1 cellular context compared by ENCODE assay signal in the genomic region with DNA sequence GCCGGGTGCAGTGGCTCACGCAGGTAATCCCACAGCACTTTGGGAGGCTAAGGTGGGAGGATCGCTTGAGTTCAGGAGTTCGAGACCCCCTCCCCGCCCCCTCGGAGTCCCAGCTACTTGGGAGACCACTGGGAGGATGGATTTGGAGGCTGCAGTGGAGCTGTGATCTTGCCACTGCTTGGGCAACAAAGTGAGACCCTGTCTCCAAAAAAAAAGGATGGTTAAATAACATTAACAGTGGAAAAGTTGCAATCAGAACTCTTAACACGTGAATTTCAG.
TF ChIP-seq lines count a peak whose summit lies in the region.

No MANE protein-coding gene starts in this region.

TF ChIP-seq in GM23338, 12 proteins besides CTCF, POLR2A, EP300 and RAD21:
- TF ChIP-seq, protein P1, sequence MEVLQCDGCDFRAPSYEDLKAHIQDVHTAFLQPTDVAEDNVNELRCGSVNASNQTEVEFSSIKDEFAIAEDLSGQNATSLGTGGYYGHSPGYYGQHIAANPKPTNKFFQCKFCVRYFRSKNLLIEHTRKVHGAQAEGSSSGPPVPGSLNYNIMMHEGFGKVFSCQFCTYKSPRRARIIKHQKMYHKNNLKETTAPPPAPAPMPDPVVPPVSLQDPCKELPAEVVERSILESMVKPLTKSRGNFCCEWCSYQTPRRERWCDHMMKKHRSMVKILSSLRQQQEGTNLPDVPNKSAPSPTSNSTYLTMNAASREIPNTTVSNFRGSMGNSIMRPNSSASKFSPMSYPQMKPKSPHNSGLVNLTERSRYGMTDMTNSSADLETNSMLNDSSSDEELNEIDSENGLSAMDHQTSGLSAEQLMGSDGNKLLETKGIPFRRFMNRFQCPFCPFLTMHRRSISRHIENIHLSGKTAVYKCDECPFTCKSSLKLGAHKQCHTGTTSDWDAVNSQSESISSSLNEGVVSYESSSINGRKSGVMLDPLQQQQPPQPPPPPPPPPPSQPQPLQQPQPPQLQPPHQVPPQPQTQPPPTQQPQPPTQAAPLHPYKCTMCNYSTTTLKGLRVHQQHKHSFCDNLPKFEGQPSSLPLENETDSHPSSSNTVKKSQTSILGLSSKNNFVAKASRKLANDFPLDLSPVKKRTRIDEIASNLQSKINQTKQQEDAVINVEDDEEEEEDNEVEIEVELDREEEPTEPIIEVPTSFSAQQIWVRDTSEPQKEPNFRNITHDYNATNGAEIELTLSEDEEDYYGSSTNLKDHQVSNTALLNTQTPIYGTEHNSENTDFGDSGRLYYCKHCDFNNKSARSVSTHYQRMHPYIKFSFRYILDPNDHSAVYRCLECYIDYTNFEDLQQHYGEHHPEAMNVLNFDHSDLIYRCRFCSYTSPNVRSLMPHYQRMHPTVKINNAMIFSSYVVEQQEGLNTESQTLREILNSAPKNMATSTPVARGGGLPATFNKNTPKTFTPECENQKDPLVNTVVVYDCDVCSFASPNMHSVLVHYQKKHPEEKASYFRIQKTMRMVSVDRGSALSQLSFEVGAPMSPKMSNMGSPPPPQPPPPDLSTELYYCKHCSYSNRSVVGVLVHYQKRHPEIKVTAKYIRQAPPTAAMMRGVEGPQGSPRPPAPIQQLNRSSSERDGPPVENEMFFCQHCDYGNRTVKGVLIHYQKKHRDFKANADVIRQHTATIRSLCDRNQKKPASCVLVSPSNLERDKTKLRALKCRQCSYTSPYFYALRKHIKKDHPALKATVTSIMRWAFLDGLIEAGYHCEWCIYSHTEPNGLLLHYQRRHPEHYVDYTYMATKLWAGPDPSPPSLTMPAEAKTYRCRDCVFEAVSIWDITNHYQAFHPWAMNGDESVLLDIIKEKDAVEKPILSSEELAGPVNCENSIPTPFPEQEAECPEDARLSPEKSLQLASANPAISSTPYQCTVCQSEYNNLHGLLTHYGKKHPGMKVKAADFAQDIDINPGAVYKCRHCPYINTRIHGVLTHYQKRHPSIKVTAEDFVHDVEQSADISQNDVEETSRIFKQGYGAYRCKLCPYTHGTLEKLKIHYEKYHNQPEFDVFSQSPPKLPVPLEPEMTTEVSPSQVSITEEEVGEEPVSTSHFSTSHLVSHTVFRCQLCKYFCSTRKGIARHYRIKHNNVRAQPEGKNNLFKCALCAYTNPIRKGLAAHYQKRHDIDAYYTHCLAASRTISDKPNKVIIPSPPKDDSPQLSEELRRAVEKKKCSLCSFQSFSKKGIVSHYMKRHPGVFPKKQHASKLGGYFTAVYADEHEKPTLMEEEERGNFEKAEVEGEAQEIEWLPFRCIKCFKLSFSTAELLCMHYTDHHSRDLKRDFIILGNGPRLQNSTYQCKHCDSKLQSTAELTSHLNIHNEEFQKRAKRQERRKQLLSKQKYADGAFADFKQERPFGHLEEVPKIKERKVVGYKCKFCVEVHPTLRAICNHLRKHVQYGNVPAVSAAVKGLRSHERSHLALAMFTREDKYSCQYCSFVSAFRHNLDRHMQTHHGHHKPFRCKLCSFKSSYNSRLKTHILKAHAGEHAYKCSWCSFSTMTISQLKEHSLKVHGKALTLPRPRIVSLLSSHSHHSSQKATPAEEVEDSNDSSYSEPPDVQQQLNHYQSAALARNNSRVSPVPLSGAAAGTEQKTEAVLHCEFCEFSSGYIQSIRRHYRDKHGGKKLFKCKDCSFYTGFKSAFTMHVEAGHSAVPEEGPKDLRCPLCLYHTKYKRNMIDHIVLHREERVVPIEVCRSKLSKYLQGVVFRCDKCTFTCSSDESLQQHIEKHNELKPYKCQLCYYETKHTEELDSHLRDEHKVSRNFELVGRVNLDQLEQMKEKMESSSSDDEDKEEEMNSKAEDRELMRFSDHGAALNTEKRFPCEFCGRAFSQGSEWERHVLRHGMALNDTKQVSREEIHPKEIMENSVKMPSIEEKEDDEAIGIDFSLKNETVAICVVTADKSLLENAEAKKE (CRISPR knock-in tag; IDR thresholded peaks at IDR 0.05) = no peak
- TF ChIP-seq, protein P2, sequence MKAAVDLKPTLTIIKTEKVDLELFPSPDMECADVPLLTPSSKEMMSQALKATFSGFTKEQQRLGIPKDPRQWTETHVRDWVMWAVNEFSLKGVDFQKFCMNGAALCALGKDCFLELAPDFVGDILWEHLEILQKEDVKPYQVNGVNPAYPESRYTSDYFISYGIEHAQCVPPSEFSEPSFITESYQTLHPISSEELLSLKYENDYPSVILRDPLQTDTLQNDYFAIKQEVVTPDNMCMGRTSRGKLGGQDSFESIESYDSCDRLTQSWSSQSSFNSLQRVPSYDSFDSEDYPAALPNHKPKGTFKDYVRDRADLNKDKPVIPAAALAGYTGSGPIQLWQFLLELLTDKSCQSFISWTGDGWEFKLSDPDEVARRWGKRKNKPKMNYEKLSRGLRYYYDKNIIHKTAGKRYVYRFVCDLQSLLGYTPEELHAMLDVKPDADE (IDR thresholded peaks at IDR 0.05) = no peak
- no peak for TF ChIP-seq CREB1 (CRISPR knock-in tag; IDR thresholded peaks at IDR 0.05; ENCODE audit: low read depth)
- no peak for TF ChIP-seq ZNF114 (CRISPR knock-in tag; IDR thresholded peaks at IDR 0.05)
TF ChIP-seq in GM23338: peak in this region for 0.
